Comparison of ENCODE assay signal across 28 cellular contexts in the genomic region with DNA sequence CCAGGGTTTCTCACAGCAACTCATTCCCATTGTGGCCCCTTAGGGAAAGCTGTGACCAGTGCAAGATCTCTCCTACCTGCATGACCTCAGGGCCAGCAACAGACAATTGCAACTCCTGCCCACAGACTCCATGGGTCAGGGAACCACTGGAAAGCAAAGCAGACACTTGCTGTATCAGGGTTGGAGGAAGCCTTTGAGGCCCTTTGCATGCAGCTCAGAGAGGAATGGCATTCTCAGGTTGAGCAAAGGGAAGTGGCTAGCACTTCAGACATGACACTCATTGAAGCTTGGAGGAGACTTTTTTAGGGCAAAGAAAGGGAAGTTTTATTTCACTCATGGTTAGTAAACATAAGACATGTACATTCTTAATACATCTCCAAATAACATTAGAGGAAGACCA. TPM values are rescaled to one million over a fixed set of nuclear protein-coding genes. Genes with fewer than 3 reads are reported as not detected.
DNase-seq lines count a peak whose midpoint lies in the region; ATAC-seq and TF ChIP-seq lines count a peak whose summit lies in the region.
"Had no signal": no experiment of that assay in that cellular context is flagged by ENCODE, and none has a peak within 500 bp of the region (broad histone marks: within the 10 kb centered on the region; RNA-seq: fewer than 3 reads in every experiment).

No MANE protein-coding gene starts in this region.

- TF ChIP-seq CTCF in GM20000 (IDR thresholded peaks at IDR 0.05; ENCODE audit: extremely low read depth, missing control alignments) (no peak), hepatocyte (IDR thresholded peaks at IDR 0.05; ENCODE audit: poor library complexity) (no peak)

- no peaks in the 10 kb centered on the region for H3K36me3 ChIP-seq in hepatocyte (replicated peaks; ENCODE audit: insufficient read depth, low read depth)
- H3K36me3 ChIP-seq: BLaER1 treated with 17β-estradiol and CSF1 and Interleukin-3, amounts not matched to agents 10 nM and 100 nM; HAP-1; suprapubic skin had no signal

- H3K4me1 Mint-ChIP-seq in activated T-cell treated with anti-CD3 and anti-CD28 coated beads, Interleukin-2, amount 50 U/mL, for 72 hours (ENCODE audit: low read depth), result no peaks in the 10 kb centered on the region
- H3K4me1 Mint-ChIP-seq in T-helper 2 cell treated with Interferon-gamma antibody and Interleukin-4, amounts not matched to agents 5 μg/mL and 100 μg/mL, for 36 hours (ENCODE audit: low read depth), result peaks cover 2% of the 10 kb centered on the region
- no peaks in the 10 kb centered on the region for H3K4me1 Mint-ChIP-seq in stimulated activated memory B cell treated with anti-CD40 and anti-IgM and Interleukin-4, amounts not matched to agents 10 μg/mL and 1 μg/mL and 100 μg/mL, for 72 hours

- H3K4me1 ChIP-seq in hepatocyte (ENCODE audit: insufficient read depth), result no peaks in the 10 kb centered on the region
- H3K4me1 ChIP-seq: Caco-2, HAP-1 had no signal

- no peaks in the 10 kb centered on the region for H4K20me1 ChIP-seq in hepatocyte (ENCODE audit: insufficient read depth, poor library complexity, severe bottlenecking)
- H4K20me1 ChIP-seq: BLaER1 treated with 17β-estradiol and CSF1 and Interleukin-3, amounts not matched to agents 10 nM and 100 nM had no signal

- no peak overlapping the region for H3K4me3 Mint-ChIP-seq in activated T-cell treated with anti-CD3 and anti-CD28 coated beads, Interleukin-2, amount 50 U/mL, for 72 hours
- H3K4me3 Mint-ChIP-seq in T-helper 2 cell treated with Interferon-gamma antibody and Interleukin-4, amounts not matched to agents 5 μg/mL and 100 μg/mL, for 36 hours, result no peak overlapping the region
- H3K4me3 Mint-ChIP-seq in stimulated activated memory B cell treated with anti-CD40 and anti-IgM and Interleukin-4, amounts not matched to agents 10 μg/mL and 1 μg/mL and 100 μg/mL, for 72 hours, result no peak overlapping the region
- H3K4me3 Mint-ChIP-seq: activated naive CD8-positive, alpha-beta T cell had no signal

- no peak overlapping the region for H2AFZ ChIP-seq in hepatocyte
- H2AFZ ChIP-seq: PC-9 had no signal

- no peaks in the 10 kb centered on the region for H3K79me2 ChIP-seq in hepatocyte

- no peaks in the 10 kb centered on the region for H3K9me3 Mint-ChIP-seq in activated T-cell treated with anti-CD3 and anti-CD28 coated beads, Interleukin-2, amount 50 U/mL, for 72 hours
- H3K9me3 Mint-ChIP-seq in T-helper 2 cell treated with Interferon-gamma antibody and Interleukin-4, amounts not matched to agents 5 μg/mL and 100 μg/mL, for 36 hours, result no peaks in the 10 kb centered on the region
- H3K9me3 Mint-ChIP-seq in stimulated activated memory B cell treated with anti-CD40 and anti-IgM and Interleukin-4, amounts not matched to agents 10 μg/mL and 1 μg/mL and 100 μg/mL, for 72 hours, result no peaks in the 10 kb centered on the region

- DNase-seq in activated T-cell treated with anti-CD3 and anti-CD28 coated beads, Interleukin-2, amount 50 U/mL, for 72 hours, result peak in 1 of 2 donors; percentile 21
- no peak for DNase-seq in activated T-cell treated with anti-CD3 and anti-CD28 coated beads, Interleukin-2, amount 50 U/mL, for 1 hour
- DNase-seq in KG1 (lab: John Stamatoyannopoulos, UW), result peak; percentile 6
- peak; percentile 14 for DNase-seq in T-helper 2 cell treated with Interferon-gamma antibody and Interleukin-4, amounts not matched to agents 5 μg/mL and 100 μg/mL, for 36 hours (ENCODE audit: low spot score)
- no peak for DNase-seq in GM20000 (ENCODE audit: low spot score)
- no peak for DNase-seq in hepatocyte (ENCODE audit: low spot score)
- DNase-seq: activated CD4-positive, alpha-beta T cell treated with anti-CD3 and anti-CD28 coated beads for 4 hours; activated CD8-positive, alpha-beta memory T cell treated with anti-CD3 and anti-CD28 coated beads, Interleukin-2, amount 50 U/mL, for 4 hours; Caco-2; DMS79; glutamatergic neuron; NCI-H1417; NCI-H446; PC-9; SHP77 treated with DMSO at 0.1 percent for 48 hours; stimulated activated CD4-positive, alpha-beta T cell treated with anti-CD3 and anti-CD28 coated beads, Interleukin-1b, Interleukin-23, amount 100 ng/mL, for 48 hours had no signal

- H3K4me3 ChIP-seq in hepatocyte, result no peak overlapping the region
- H3K4me3 ChIP-seq: BLaER1 treated with 17β-estradiol and CSF1 and Interleukin-3, amounts not matched to agents 10 nM and 100 nM; HAP-1; lung; PC-9; skin epidermis; suprapubic skin had no signal

- ATAC-seq in activated T-cell treated with anti-CD3 and anti-CD28 coated beads, Interleukin-2, amount 50 U/mL, for 72 hours (replicated peaks in 1 of 2), result peak; percentile 36 to 84
- ATAC-seq in stimulated activated memory B cell treated with anti-CD40 and anti-IgM and Interleukin-4, amounts not matched to agents 10 μg/mL and 1 μg/mL and 100 μg/mL, for 72 hours, result peak; percentile 74
- ATAC-seq in GM19324 (IDR thresholded peaks at IDR 0.05; ENCODE audit: low FRiP score, unreplicated experiment), result no peak

- no peaks in the 10 kb centered on the region for H3K36me3 Mint-ChIP-seq in activated T-cell treated with anti-CD3 and anti-CD28 coated beads, Interleukin-2, amount 50 U/mL, for 72 hours (ENCODE audit: insufficient read depth in 2 of 2)
- no peaks in the 10 kb centered on the region for H3K36me3 Mint-ChIP-seq in T-helper 2 cell treated with Interferon-gamma antibody and Interleukin-4, amounts not matched to agents 5 μg/mL and 100 μg/mL, for 36 hours (ENCODE audit: low read depth)
- H3K36me3 Mint-ChIP-seq in stimulated activated memory B cell treated with anti-CD40 and anti-IgM and Interleukin-4, amounts not matched to agents 10 μg/mL and 1 μg/mL and 100 μg/mL, for 72 hours, result peaks cover under 1% of the 10 kb centered on the region
- H3K36me3 Mint-ChIP-seq: activated naive CD8-positive, alpha-beta T cell had no signal

- H3K9me2 ChIP-seq in hepatocyte (replicated peaks; ENCODE audit: insufficient read depth), result no peaks in the 10 kb centered on the region

- no peaks in the 10 kb centered on the region for H3K9me3 ChIP-seq in hepatocyte (ENCODE audit: low read depth)
- H3K9me3 ChIP-seq: HAP-1, suprapubic skin had no signal

- H3K27me3 Mint-ChIP-seq in activated T-cell treated with anti-CD3 and anti-CD28 coated beads, Interleukin-2, amount 50 U/mL, for 72 hours (ENCODE audit: low read depth), result no peaks in the 10 kb centered on the region
- no peaks in the 10 kb centered on the region for H3K27me3 Mint-ChIP-seq in T-helper 2 cell treated with Interferon-gamma antibody and Interleukin-4, amounts not matched to agents 5 μg/mL and 100 μg/mL, for 36 hours (ENCODE audit: low read depth)
- peaks cover 12% of the 10 kb centered on the region for H3K27me3 Mint-ChIP-seq in stimulated activated memory B cell treated with anti-CD40 and anti-IgM and Interleukin-4, amounts not matched to agents 10 μg/mL and 1 μg/mL and 100 μg/mL, for 72 hours
- H3K27me3 Mint-ChIP-seq: activated naive CD8-positive, alpha-beta T cell had no signal

- H3K27ac Mint-ChIP-seq in activated T-cell treated with anti-CD3 and anti-CD28 coated beads, Interleukin-2, amount 50 U/mL, for 72 hours, result no peak overlapping the region
- no peak overlapping the region for H3K27ac Mint-ChIP-seq in T-helper 2 cell treated with Interferon-gamma antibody and Interleukin-4, amounts not matched to agents 5 μg/mL and 100 μg/mL, for 36 hours
- no peak overlapping the region for H3K27ac Mint-ChIP-seq in stimulated activated memory B cell treated with anti-CD40 and anti-IgM and Interleukin-4, amounts not matched to agents 10 μg/mL and 1 μg/mL and 100 μg/mL, for 72 hours
- H3K27ac Mint-ChIP-seq: activated naive CD8-positive, alpha-beta T cell had no signal

- no peak overlapping the region for H3K4me2 ChIP-seq in hepatocyte
- H3K4me2 ChIP-seq: PC-9 had no signal

- H3K27ac ChIP-seq in hepatocyte, result no peak overlapping the region
- H3K27ac ChIP-seq: PC-9, skin epidermis, suprapubic skin had no signal

- H3K27me3 ChIP-seq in hepatocyte, result peaks cover 10% of the 10 kb centered on the region
- H3K27me3 ChIP-seq: BLaER1 treated with 17β-estradiol and CSF1 and Interleukin-3, amounts not matched to agents 10 nM and 100 nM; suprapubic skin had no signal

RNA-seq across cellular contexts. Expression of a gene that starts 22.1 kb away (rescaled TPM):
- total RNA-seq in activated T-cell treated with anti-CD3 and anti-CD28 coated beads, Interleukin-2, amount 50 U/mL, for 72 hours, result not detected
- not detected in 2 replicates for total RNA-seq in hepatocyte
- polyA plus RNA-seq in hepatocyte, result not detected in 2 replicates
- total RNA-seq: Caco-2; endothelial cell of umbilical vein; kidney epithelial cell; lung; PC-9; pulmonary artery endothelial cell; T-helper 1 cell treated with Interleukin-12 subunit alpha and Interleukin-12 subunit beta and Interleukin-4 antibody, amounts not matched to agents 30 ng/mL and 1 ng/mL, for 36 hours had no signal
- polyA plus RNA-seq: endothelial cell of umbilical vein, lung had no signal

RNA-seq across cellular contexts. Expression of a gene that starts 30.9 kb away (rescaled TPM):
- not detected for total RNA-seq in activated T-cell treated with anti-CD3 and anti-CD28 coated beads, Interleukin-2, amount 50 U/mL, for 72 hours
- total RNA-seq in hepatocyte, result 0.12 and 0.63 TPM in 2 replicates
- 0.23 and 0.49 TPM in 2 replicates for polyA plus RNA-seq in hepatocyte
- total RNA-seq: Caco-2; endothelial cell of umbilical vein; pulmonary artery endothelial cell; T-helper 1 cell treated with Interleukin-12 subunit alpha and Interleukin-12 subunit beta and Interleukin-4 antibody, amounts not matched to agents 30 ng/mL and 1 ng/mL, for 36 hours had no signal
- polyA plus RNA-seq: endothelial cell of umbilical vein had no signal

RNA-seq across cellular contexts. Expression of a gene that starts 37.2 kb away (rescaled TPM):
- not detected for total RNA-seq in activated T-cell treated with anti-CD3 and anti-CD28 coated beads, Interleukin-2, amount 50 U/mL, for 72 hours
- total RNA-seq in hepatocyte, result not detected in 2 replicates
- polyA plus RNA-seq in hepatocyte, result not detected in 2 replicates
- total RNA-seq: Caco-2; endothelial cell of umbilical vein; kidney epithelial cell; lung; PC-9; pulmonary artery endothelial cell; T-helper 1 cell treated with Interleukin-12 subunit alpha and Interleukin-12 subunit beta and Interleukin-4 antibody, amounts not matched to agents 30 ng/mL and 1 ng/mL, for 36 hours had no signal
- polyA plus RNA-seq: endothelial cell of umbilical vein had no signal

RNA-seq across cellular contexts. Expression of a gene that starts 37.5 kb away (rescaled TPM):
- 10 to 100 TPM; 18.5 to 44.3 TPM for total RNA-seq in activated T-cell treated with anti-CD3 and anti-CD28 coated beads, Interleukin-2, amount 50 U/mL, for 72 hours
- 3.1 and 4.3 TPM in 2 replicates for total RNA-seq in hepatocyte
- 4.5 and 7.3 TPM in 2 replicates for polyA plus RNA-seq in hepatocyte
- total RNA-seq: Caco-2, endothelial cell of umbilical vein, pulmonary artery endothelial cell had no signal
- polyA plus RNA-seq: endothelial cell of umbilical vein had no signal

Comparison
In these comparisons a context has a peak if more than half of its experiments do, and no peak if none do; other contexts are left out.
1. DNase-seq: peak in KG1 (single experiment) and T-helper 2 cell treated with Interferon-gamma antibody and Interleukin-4, amounts not matched to agents 5 μg/mL and 100 μg/mL, for 36 hours (single experiment); none in activated T-cell treated with anti-CD3 and anti-CD28 coated beads, Interleukin-2, amount 50 U/mL, for 1 hour (single experiment), GM20000 (single experiment) and hepatocyte (single experiment).